ENCODE assay signal across 21 cellular contexts in the genomic region with DNA sequence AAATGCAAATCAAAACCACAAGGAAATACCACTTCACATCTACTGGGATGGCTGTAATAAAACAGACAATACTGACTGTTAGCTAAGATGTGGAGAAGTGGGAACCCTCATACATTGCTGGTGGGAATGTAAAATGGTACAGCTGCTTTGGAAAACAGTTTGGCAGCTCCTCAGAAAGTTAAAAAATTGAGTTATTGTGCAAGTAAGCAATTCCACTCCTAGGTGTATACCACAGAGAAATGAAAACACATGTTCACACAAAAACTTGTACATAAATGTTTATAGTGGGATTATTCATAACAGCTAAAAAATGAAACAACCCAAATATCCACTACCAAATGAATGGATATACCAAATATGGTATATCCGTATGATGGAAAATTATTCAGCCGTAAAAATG.
"Had no signal": no experiment of that assay in that cellular context is flagged by ENCODE, and none has a peak within 500 bp of the region (broad histone marks: within the 10 kb centered on the region; RNA-seq: fewer than 3 reads in every experiment).

No MANE protein-coding gene starts in this region.

- H3K9me3 ChIP-seq: gastrocnemius medialis, prostate gland, thoracic aorta had no signal

- ATAC-seq: gastrocnemius medialis; left lobe of liver; naive thymus-derived CD4-positive, alpha-beta T cell; stimulated activated memory B cell treated with anti-CD40 and anti-IgM and Interleukin-4, amounts not matched to agents 10 μg/mL and 1 μg/mL and 100 μg/mL, for 72 hours; stimulated activated naive CD8-positive, alpha-beta T cell treated with anti-CD3 and anti-CD28 coated beads, Interleukin-15, Interleukin-2, amounts not matched to agents 100 U/mL and 50 U/mL, for 24 hours had no signal

- FAIRE-seq: kidney, urothelium cell line had no signal

- DNase-seq: dorsolateral prefrontal cortex; effector CD4-positive, alpha-beta T cell; gastrocnemius medialis; head of caudate nucleus; kidney; naive thymus-derived CD4-positive, alpha-beta T cell; sigmoid colon; spleen; stimulated activated CD4-positive, alpha-beta T cell treated with anti-CD3 and anti-CD28 coated beads, Interleukin-4, amount 100 ng/mL, for 4 hours; stimulated activated naive CD8-positive, alpha-beta T cell treated with anti-CD3 and anti-CD28 coated beads, Interleukin-15, Interleukin-2, amounts not matched to agents 100 U/mL and 50 U/mL, for 24 hours; upper lobe of left lung had no signal

- H2AFZ ChIP-seq: neural progenitor cell had no signal

- H3K27me3 ChIP-seq: dorsolateral prefrontal cortex, gastrocnemius medialis, neural progenitor cell, right atrium auricular region, sigmoid colon, spleen, tibial nerve, upper lobe of left lung had no signal

- H3K4me1 ChIP-seq: gastrocnemius medialis, prostate gland, right atrium auricular region, spleen, upper lobe of left lung had no signal

- H3K4me2 ChIP-seq: neural progenitor cell had no signal

- H3K36me3 ChIP-seq: gastrocnemius medialis, neural progenitor cell, prostate gland, right atrium auricular region, sigmoid colon, spleen, thoracic aorta, tibial nerve, upper lobe of left lung had no signal

- H3K9ac ChIP-seq: neural progenitor cell had no signal

- H3K27ac ChIP-seq: dorsolateral prefrontal cortex, gastrocnemius medialis, neural progenitor cell, prostate gland, right atrium auricular region, sigmoid colon, skin epidermis, spleen, thoracic aorta, tibial nerve, upper lobe of left lung had no signal

- H3K4me3 ChIP-seq: dorsolateral prefrontal cortex, gastrocnemius medialis, lung, neural progenitor cell, prostate gland, right atrium auricular region, sigmoid colon, skin epidermis, spleen, thoracic aorta, tibial nerve, upper lobe of left lung had no signal
